ENCODE assay signal across 8 cellular contexts in genomic region chr6:684831-685636, GRCh38. TPM values are rescaled to one million over a fixed set of nuclear protein-coding genes. Genes with fewer than 3 reads are reported as not detected.
DNase-seq lines count a peak whose midpoint lies in the region; ATAC-seq and TF ChIP-seq lines count a peak whose summit lies in the region.
"Had no signal": no experiment of that assay in that cellular context is flagged by ENCODE, and none has a peak within 500 bp of the region (broad histone marks: within the 10 kb centered on the region; RNA-seq: fewer than 3 reads in every experiment).

No MANE protein-coding gene starts in this region.

- no peaks in the 10 kb centered on the region for H3K9me3 Mint-ChIP-seq in WTC11

- H3K4ac ChIP-seq in mesendoderm (ENCODE audit: low read depth, low read length) (no peak overlapping the region), neuronal stem cell (ENCODE audit: low read length) (no peak overlapping the region)

- no peak overlapping the region for H3K56ac ChIP-seq in mesendoderm (ENCODE audit: low read length)

- H3K4me2 ChIP-seq in mesendoderm (ENCODE audit: low read length) = no peak overlapping the region
- H3K4me2 ChIP-seq in neuronal stem cell (ENCODE audit: insufficient read depth, low read length, poor library complexity, severe bottlenecking) = no peak overlapping the region

- H3K4me1 ChIP-seq in mesendoderm (ENCODE audit: control insufficient read depth, low read depth, low read length) = peaks cover 8% of the 10 kb centered on the region
- H3K4me1 ChIP-seq in neuronal stem cell (ENCODE audit: control insufficient read depth in 2 of 2, insufficient read depth in 1 of 2, low read depth in 1 of 2, low read length in 2 of 2) = peaks cover 16 to 17% of the 10 kb centered on the region in 2 donors

- H2BK120ac ChIP-seq in mesendoderm (ENCODE audit: low read depth, low read length) = no peak overlapping the region
- no peak overlapping the region for H2BK120ac ChIP-seq in neuronal stem cell (ENCODE audit: low read depth, low read length)

- peak; percentile 87 for ATAC-seq in GM19043 (IDR thresholded peaks at IDR 0.05; ENCODE audit: low read depth, unreplicated experiment)
- peak; percentile 88 for ATAC-seq in HG02870 (IDR thresholded peaks at IDR 0.05; ENCODE audit: unreplicated experiment)
- ATAC-seq in WTC11 = no peak

- no peaks in the 10 kb centered on the region for H3K9me3 ChIP-seq in neuronal stem cell (replicated peaks in 1 of 2; ENCODE audit: control insufficient read depth in 2 of 2, insufficient read depth in 1 of 2, low read depth in 1 of 2, low read length in 2 of 2)

- H3K36me3 Mint-ChIP-seq in WTC11 = no peaks in the 10 kb centered on the region

- no peak overlapping the region for H2AK5ac ChIP-seq in mesendoderm (ENCODE audit: low read length)
- no peak overlapping the region for H2AK5ac ChIP-seq in neuronal stem cell (ENCODE audit: low read depth, low read length)

- no peak overlapping the region for H2BK12ac ChIP-seq in neuronal stem cell (ENCODE audit: low read length)

- TF ChIP-seq CTCF in WTC11 (IDR thresholded peaks at IDR 0.05) = no peak

- no peaks in the 10 kb centered on the region for H3K27me3 Mint-ChIP-seq in WTC11 (ENCODE audit: low read depth)

- H3K4me3 Mint-ChIP-seq in WTC11 = no peak overlapping the region; the same call in 1 of the 2 replicates

- H3K23ac ChIP-seq in mesendoderm (ENCODE audit: low read length) = no peak overlapping the region
- no peak overlapping the region for H3K23ac ChIP-seq in neuronal stem cell (ENCODE audit: low read depth, low read length, poor library complexity)

- H3K4me3 ChIP-seq in mesendoderm (ENCODE audit: low read length) = no peak overlapping the region
- no peak overlapping the region for H3K4me3 ChIP-seq in neuronal stem cell (ENCODE audit: low read length in 2 of 2)

- H3K9ac ChIP-seq in mesendoderm (ENCODE audit: low read length) (no peak overlapping the region), neuronal stem cell (ENCODE audit: low read depth, low read length, poor library complexity) (no peak overlapping the region)

- H3K79me1 ChIP-seq in mesendoderm (ENCODE audit: low read length) (peaks cover 16% of the 10 kb centered on the region), neuronal stem cell (ENCODE audit: low read depth, low read length) (no peaks in the 10 kb centered on the region)

- H2BK15ac ChIP-seq in mesendoderm (replicated peaks; ENCODE audit: low read depth) (no peak overlapping the region), neuronal stem cell (ENCODE audit: low read length) (no peak overlapping the region)

- CTCF ChIA-PET in WTC11 (lab: Charles Lee) = interaction anchor here (0.7 to 1.7 kb wide), 3 partner anchors 8 to 69 kb away, joined by 3 to 16 read pairs (median 12); partner anchors contain the start of gene EXOC2

- H3K4me1 Mint-ChIP-seq in WTC11 = peaks cover 50% of the 10 kb centered on the region

- H2BK5ac ChIP-seq in mesendoderm (ENCODE audit: low read length) (no peak overlapping the region), neuronal stem cell (ENCODE audit: low read length) (no peak overlapping the region)

- POLR2A ChIA-PET in WTC11 (lab: Charles Lee) = interaction anchor here (0.9 to 1.9 kb wide), 2 partner anchors 8 to 11 kb away, joined by 3 to 8 read pairs; partner anchors contain the start of gene EXOC2

- H3K18ac ChIP-seq in mesendoderm (ENCODE audit: low read length) = no peak overlapping the region
- no peak overlapping the region for H3K18ac ChIP-seq in neuronal stem cell (ENCODE audit: low read length)

- H3K27me3 ChIP-seq in mesendoderm (ENCODE audit: insufficient read depth, low read length, poor library complexity) (no peaks in the 10 kb centered on the region), neuronal stem cell (ENCODE audit: control insufficient read depth in 3 of 3, insufficient read depth in 3 of 3, low read depth in 1 of 3, low read length in 3 of 3) (no peaks in the 10 kb centered on the region)

- no peak overlapping the region for H4K5ac ChIP-seq in mesendoderm (ENCODE audit: low read length)

- H3K27ac ChIP-seq in mesendoderm (ENCODE audit: low read depth, low read length) = peak overlapping the region; percentile 30
- no peak overlapping the region for H3K27ac ChIP-seq in neuronal stem cell (replicated peaks; ENCODE audit: low read length)
- H3K27ac ChIP-seq: VCaP had no signal

- WGBS in mesendoderm (ENCODE audit: extremely low coverage, insufficient coverage, low lambda C conversion rate) = no CpG with 5 or more reads among the region's 6 CpGs
- 100% methylated on average over 1 of the region's 6 CpGs; no CpG with 5 or more reads in 1 of the 2 donors for WGBS in neuronal stem cell (ENCODE audit: extremely low coverage in 2 of 2, insufficient read length in 2 of 2, insufficient replicate concordance in 1 of 2), 2 donors

- no peak overlapping the region for H4K8ac ChIP-seq in mesendoderm (ENCODE audit: low read depth, low read length)
- H4K8ac ChIP-seq in neuronal stem cell (ENCODE audit: low read depth, low read length) = no peak overlapping the region

- peak overlapping the region; percentile 58 for H3K27ac Mint-ChIP-seq in WTC11

- no peak overlapping the region for H3K14ac ChIP-seq in neuronal stem cell (ENCODE audit: low read length)

- no peak overlapping the region for H2AFZ ChIP-seq in neuronal stem cell (ENCODE audit: low read length)

- H4K91ac ChIP-seq in neuronal stem cell (ENCODE audit: low read depth, low read length, poor library complexity) = no peak overlapping the region

- peaks cover 18% of the 10 kb centered on the region for H3K79me2 ChIP-seq in mesendoderm (ENCODE audit: control insufficient read depth, insufficient read depth, low read length)

- H3K36me3 ChIP-seq in mesendoderm (ENCODE audit: control insufficient read depth, insufficient read depth, low read length) (no peaks in the 10 kb centered on the region), neuronal stem cell (replicated peaks in 1 of 2; ENCODE audit: control insufficient read depth in 2 of 2, insufficient read depth in 2 of 2, low read length in 2 of 2) (peaks cover 8 to 23% of the 10 kb centered on the region in 2 donors)

- DNase-seq in WTC11 (ENCODE audit: low spot score) (no peak), mesendoderm (no peak), NCI-H1105 treated with DMSO at 0.1 percent for 48 hours (lab: John Stamatoyannopoulos, UW) (no peak), neuronal stem cell (ENCODE audit: low spot score) (no peak), cortex of kidney (lab: John Stamatoyannopoulos, UW) (no peak)

TF ChIP-seq in WTC11, 78 proteins besides CTCF, POLR2A, EP300 and RAD21:
- TF ChIP-seq NR1H2 (CRISPR knock-in tag; IDR thresholded peaks at IDR 0.05) (no peak), MAX (CRISPR knock-in tag; IDR thresholded peaks at IDR 0.05) (no peak), KAT7 (CRISPR knock-in tag; IDR thresholded peaks at IDR 0.05; ENCODE audit: borderline replicate concordance) (no peak), USF1 (CRISPR knock-in tag; IDR thresholded peaks at IDR 0.05) (no peak), PRDM15 (CRISPR knock-in tag; IDR thresholded peaks at IDR 0.05) (no peak)
TF ChIP-seq in WTC11: peak in this region for 0.

RNA-seq across cellular contexts. Expression of gene EXOC2, which starts 7.9 kb away (rescaled TPM):
- total RNA-seq in WTC11 (2021) = 39.6 to 45.7 TPM (median 40.2 TPM) in 3 replicates
- polyA plus RNA-seq in mesendoderm (2013, experiment 1 of 2) = 16.7 TPM
- polyA plus RNA-seq in mesendoderm (2013, experiment 2 of 2) = 17.5 TPM
- polyA plus RNA-seq in neuronal stem cell (2013, experiment 1 of 2) = 18.9 TPM
- 19.1 TPM for polyA plus RNA-seq in neuronal stem cell (2013, experiment 2 of 2)

RNA-seq across cellular contexts. Expression of gene HUS1B, which starts 28.1 kb away (rescaled TPM):
- 0.89 to 1.1 TPM (median 0.89 TPM) in 3 replicates for total RNA-seq in WTC11 (2021)
- 0.69 TPM for polyA plus RNA-seq in mesendoderm (2013, experiment 1 of 2)
- 0.60 TPM for polyA plus RNA-seq in mesendoderm (2013, experiment 2 of 2)
- 0.26 TPM for polyA plus RNA-seq in neuronal stem cell (2013, experiment 1 of 2)
- 0.36 TPM for polyA plus RNA-seq in neuronal stem cell (2013, experiment 2 of 2)
